Comparison of ENCODE assay signal across 22 cellular contexts in the genomic region with DNA sequence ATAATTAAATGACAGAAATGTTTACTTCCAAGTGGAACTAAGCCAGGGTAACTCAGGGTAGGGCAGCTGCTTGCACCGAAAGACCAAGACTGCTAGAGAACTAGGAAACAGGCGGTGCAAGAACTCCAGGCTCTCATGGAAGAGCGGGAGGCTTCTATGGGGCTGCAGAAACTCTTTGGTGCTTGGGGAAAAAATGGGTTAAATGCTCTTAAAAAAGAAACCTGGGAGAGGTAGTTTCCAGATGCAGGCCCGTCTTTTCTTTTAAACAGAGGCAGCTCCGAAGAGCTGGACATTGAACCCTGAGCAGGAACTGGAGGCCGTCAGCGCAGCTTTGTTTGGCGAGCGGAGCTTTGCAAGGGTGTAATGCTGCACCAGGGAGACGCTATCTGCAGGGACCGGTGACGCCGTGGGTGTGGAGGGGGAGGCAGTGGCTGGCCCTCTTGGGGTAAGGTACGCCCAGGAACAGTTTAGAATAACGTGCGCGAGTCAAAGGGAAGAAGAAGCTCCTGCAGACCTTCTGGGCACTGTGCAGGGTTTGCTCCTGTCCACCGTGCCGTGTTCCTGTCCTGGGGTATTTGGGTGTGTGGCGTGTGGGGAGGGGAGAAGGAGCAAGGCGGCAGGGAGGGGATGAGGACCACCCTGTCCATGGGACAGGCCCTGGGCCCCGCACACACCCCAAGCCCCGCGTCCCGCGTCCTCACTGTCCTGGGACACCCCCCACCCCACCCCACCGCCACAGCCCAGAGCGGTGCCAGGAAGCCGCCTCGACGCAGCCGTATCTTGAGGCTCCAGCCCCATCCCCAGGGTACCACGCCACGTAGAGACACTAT. TPM values are rescaled to one million over a fixed set of nuclear protein-coding genes. Genes with fewer than 3 reads are reported as not detected.
DNase-seq lines count a peak whose midpoint lies in the region; ATAC-seq, FAIRE-seq and TF ChIP-seq lines count a peak whose summit lies in the region.
"Had no signal": no experiment of that assay in that cellular context is flagged by ENCODE, and none has a peak within 500 bp of the region (broad histone marks: within the 10 kb centered on the region; RNA-seq: fewer than 3 reads in every experiment).

No MANE protein-coding gene starts in this region.

- H3K9ac ChIP-seq in keratinocyte (ENCODE audit: control insufficient read depth, extremely low read depth, insufficient read depth, low read length): no peak overlapping the region
- H3K9ac ChIP-seq in rectal smooth muscle tissue (ENCODE audit: low read length): no peak overlapping the region
- H3K9ac ChIP-seq in neural progenitor cell: no peak overlapping the region
- H3K9ac ChIP-seq: SK-N-SH had no signal

- peaks cover 9% of the 10 kb centered on the region for H3K4me1 Mint-ChIP-seq in GM23338
- H3K4me1 Mint-ChIP-seq in neural progenitor cell: peaks cover 33% of the 10 kb centered on the region

- no peaks in the 10 kb centered on the region for H4K20me1 ChIP-seq in GM23338 (replicated peaks; ENCODE audit: insufficient read depth)
- H4K20me1 ChIP-seq in keratinocyte (ENCODE audit: control insufficient read depth, extremely low read depth, insufficient read depth, low read length): peaks cover 2% of the 10 kb centered on the region
- no peaks in the 10 kb centered on the region for H4K20me1 ChIP-seq in neural progenitor cell (ENCODE audit: low read depth)

- no peaks in the 10 kb centered on the region for H3F3A ChIP-seq in GM23338 (replicated peaks; ENCODE audit: low read depth)
- no peaks in the 10 kb centered on the region for H3F3A ChIP-seq in neural progenitor cell (ENCODE audit: low read depth)

- no peak overlapping the region for H3K27ac ChIP-seq in GM23338 (ENCODE audit: low read depth)
- peak overlapping the region; percentile 68 for H3K27ac ChIP-seq in RWPE1
- H3K27ac ChIP-seq in keratinocyte (ENCODE audit: control insufficient read depth, insufficient read depth, low read length): peak overlapping the region; percentile 26
- H3K27ac ChIP-seq in rectal smooth muscle tissue (ENCODE audit: low read depth, low read length): no peak overlapping the region
- no peak overlapping the region for H3K27ac ChIP-seq in neural progenitor cell
- H3K27ac ChIP-seq: heart right ventricle had no signal

- H2AFZ ChIP-seq in GM23338 (no peak overlapping the region), keratinocyte (ENCODE audit: control insufficient read depth, low read length) (no peak overlapping the region), neural progenitor cell (replicated peaks) (no peak overlapping the region)

- H3K79me2 ChIP-seq in GM23338 (replicated peaks; ENCODE audit: insufficient read depth) (no peaks in the 10 kb centered on the region), keratinocyte (ENCODE audit: control insufficient read depth, insufficient read depth, low read length) (peaks cover 97% of the 10 kb centered on the region), neural progenitor cell (ENCODE audit: low read depth) (no peaks in the 10 kb centered on the region)

- POLR2A ChIA-PET in RWPE1 (lab: Yijun Ruan, JAX; ENCODE audit: low non-redundant PET): no interaction called here

- H3K27me3 ChIP-seq in GM23338 (ENCODE audit: insufficient read depth): no peaks in the 10 kb centered on the region
- H3K27me3 ChIP-seq in keratinocyte (ENCODE audit: control insufficient read depth, extremely low read depth, insufficient read depth, low read length): no peaks in the 10 kb centered on the region
- no peaks in the 10 kb centered on the region for H3K27me3 ChIP-seq in rectal smooth muscle tissue (ENCODE audit: control insufficient read depth, insufficient read depth, low read length)
- H3K27me3 ChIP-seq in neural progenitor cell: no peaks in the 10 kb centered on the region
- H3K27me3 ChIP-seq: adrenal gland, heart right ventricle had no signal

- no peak for TF ChIP-seq CTCF in GM23338 (conservative IDR thresholded peaks at IDR 0.05; ENCODE audit: low read depth in 2 of 2)
- no peak for TF ChIP-seq CTCF in RWPE1 (conservative IDR thresholded peaks at IDR 0.05; ENCODE audit: low read depth)
- no peak for TF ChIP-seq CTCF in keratinocyte (optimal IDR thresholded peaks at IDR 0.05 in 1 of 3, IDR thresholded peaks at IDR 0.05 in 1 of 3, conservative IDR thresholded peaks at IDR 0.05 in 1 of 3; ENCODE audit: extremely low read depth in 1 of 3, insufficient read depth in 2 of 3, low read length in 3 of 3)
- TF ChIP-seq CTCF in neural progenitor cell (IDR thresholded peaks at IDR 0.05): no peak

- H3K36me3 ChIP-seq in GM23338 (ENCODE audit: insufficient read depth) (no peaks in the 10 kb centered on the region), keratinocyte (ENCODE audit: control insufficient read depth in 2 of 2, extremely low read depth in 1 of 2, insufficient read depth in 2 of 2, low read length in 2 of 2) (peaks cover 23 to 59% of the 10 kb centered on the region in 2 experiments), rectal smooth muscle tissue (ENCODE audit: control insufficient read depth, insufficient read depth, low read length) (no peaks in the 10 kb centered on the region), neural progenitor cell (no peaks in the 10 kb centered on the region)
- H3K36me3 ChIP-seq: adrenal gland, heart right ventricle had no signal

- H3K27ac Mint-ChIP-seq in GM23338 (0 out of 2 replicates have a peak overlapping the region, but pooled peaks have one; percentile 34), neural progenitor cell (no peak overlapping the region)
- H3K27ac Mint-ChIP-seq: H9 had no signal

- DNase-seq in GM23338 (ENCODE audit: low spot score): no peak
- no peak for DNase-seq in RWPE1 (ENCODE audit: low spot score)
- no peak for DNase-seq in keratinocyte (ENCODE audit: low read depth, low spot score)
- DNase-seq in neural progenitor cell (ENCODE audit: low spot score): no peak
- no peak for DNase-seq in NCI-H748 (lab: John Stamatoyannopoulos, UW; ENCODE audit: unreplicated experiment)
- DNase-seq: activated CD4-positive, alpha-beta T cell treated with anti-CD3 and anti-CD28 coated beads for 4 hours; activated effector memory CD4-positive, alpha-beta T cell treated with anti-CD3 and anti-CD28 coated beads, Interleukin-2, amount 50 U/mL, for 16 hours; adrenal gland; COR-L47; H9; heart right ventricle; mesendoderm; NCI-H1048; NCI-H2081; NCI-H526; right cardiac atrium; SK-N-SH had no signal

- H3K9me3 ChIP-seq in keratinocyte (ENCODE audit: control insufficient read depth, low read depth, low read length) (no peaks in the 10 kb centered on the region), neural progenitor cell (ENCODE audit: low read depth) (no peaks in the 10 kb centered on the region)
- H3K9me3 ChIP-seq: adrenal gland, heart right ventricle, SK-N-SH had no signal

- H3K4me1 ChIP-seq in GM23338 (ENCODE audit: insufficient read depth) (no peaks in the 10 kb centered on the region), keratinocyte (ENCODE audit: control insufficient read depth, extremely low read depth, insufficient read depth, low read length) (peaks cover 53% of the 10 kb centered on the region), rectal smooth muscle tissue (ENCODE audit: control insufficient read depth, insufficient read depth, low read length) (peaks cover 33% of the 10 kb centered on the region), neural progenitor cell (peaks cover 6% of the 10 kb centered on the region)

- CTCF ChIA-PET in RWPE1 (lab: Yijun Ruan, JAX): no interaction called here

- no peaks in the 10 kb centered on the region for H3K9me2 ChIP-seq in GM23338 (ENCODE audit: insufficient read depth)
- H3K9me2 ChIP-seq: SK-N-SH had no signal

- no peaks in the 10 kb centered on the region for H3K9me3 Mint-ChIP-seq in GM23338
- no peaks in the 10 kb centered on the region for H3K9me3 Mint-ChIP-seq in neural progenitor cell
- H3K9me3 Mint-ChIP-seq: H9 had no signal

- H3K4me3 ChIP-seq in GM23338 (no peak overlapping the region), keratinocyte (ENCODE audit: control insufficient read depth in 2 of 3, extremely low read depth in 1 of 3, insufficient read depth in 2 of 3, low read depth in 1 of 3, low read length in 3 of 3) (no peak overlapping the region), rectal smooth muscle tissue (ENCODE audit: low read length) (peak overlapping the region; percentile 17), neural progenitor cell (no peak overlapping the region)
- H3K4me3 ChIP-seq: adrenal gland, heart right ventricle had no signal

- H3K9me1 ChIP-seq in keratinocyte (ENCODE audit: control insufficient read depth, extremely low read depth, insufficient read depth, low read length): peaks cover 2% of the 10 kb centered on the region

- H3K4me2 ChIP-seq in GM23338 (no peak overlapping the region), keratinocyte (ENCODE audit: control insufficient read depth, extremely low read depth, insufficient read depth, low read depth, low read length) (no peak overlapping the region), neural progenitor cell (no peak overlapping the region)
- H3K4me2 ChIP-seq: SK-N-SH had no signal

- H3K27me3 Mint-ChIP-seq in GM23338 (ENCODE audit: insufficient read depth, low read depth, poor library complexity) (peaks cover 5% of the 10 kb centered on the region), neural progenitor cell (ENCODE audit: insufficient read depth, low read depth) (peaks cover 5% of the 10 kb centered on the region)

- dilution Hi-C loops in keratinocyte (cut with MboI; ENCODE audit: extremely low pct_ligation_motif_present, low sequenced_read_pairs): no loop called here

- H3K36me3 Mint-ChIP-seq in GM23338 (ENCODE audit: low read depth): no peaks in the 10 kb centered on the region; the same call in 2 of the 3 replicates
- H3K36me3 Mint-ChIP-seq in neural progenitor cell: peaks cover 4% of the 10 kb centered on the region

- no peak for FAIRE-seq in keratinocyte (lab: Jason Lieb, UNC)
- FAIRE-seq: GM19239, islet of Langerhans had no signal

- ATAC-seq in GM23338: no peak
- no peak for ATAC-seq in HG02763 (IDR thresholded peaks at IDR 0.05; ENCODE audit: unreplicated experiment)
- ATAC-seq in HG03460 (IDR thresholded peaks at IDR 0.05; ENCODE audit: unreplicated experiment): no peak
- ATAC-seq: heart right ventricle, right cardiac atrium had no signal

- H3K4me3 Mint-ChIP-seq in GM23338 (no peak overlapping the region), neural progenitor cell (no peak overlapping the region)
- H3K4me3 Mint-ChIP-seq: H9 had no signal

TF ChIP-seq in GM23338, 12 proteins besides CTCF, POLR2A, EP300 and RAD21 (continues in another document):
- no peak for TF ChIP-seq POLR2AphosphoS5 (IDR thresholded peaks at IDR 0.05; ENCODE audit: low read depth)

RNA-seq across cellular contexts. Expression of a gene that starts 59.0 kb away (rescaled TPM):
- total RNA-seq in GM23338 (2014; rRNA removed; shearing (Covaris generic)): 4.5 TPM in 2 replicates
- 1.5 and 1.9 TPM in 2 replicates for polyA plus RNA-seq in GM23338 (2016; fragmentation: Nextera tagmentation; extraction: Ambion mirVana)
- 109 to 159 TPM (median 120 TPM) in 3 replicates for polyA plus RNA-seq in keratinocyte
- 54.6 TPM for polyA plus RNA-seq in keratinocyte (2011; ENCODE audit: low read depth)
- polyA plus RNA-seq in keratinocyte (2011; cell fraction: cytosol; rRNA removed): 58.5 and 79.5 TPM in 2 replicates
- polyA plus RNA-seq in keratinocyte (2011; cell fraction: nucleus; rRNA removed): 351 and 352 TPM in 2 replicates
- polyA plus RNA-seq in keratinocyte (2012; ENCODE audit: low replicate concordance): 75.7 and 124 TPM in 2 replicates
- 306 to 451 TPM (median 333 TPM) in 3 replicates for polyA minus RNA-seq in keratinocyte
- polyA minus RNA-seq in keratinocyte (2011; cell fraction: cytosol; rRNA and poly(A)+ RNA removed): 216 TPM
- polyA minus RNA-seq in keratinocyte (2011; cell fraction: nucleus; rRNA and poly(A)+ RNA removed): 624 and 980 TPM in 2 replicates
- total RNA-seq in neural progenitor cell (ENCODE audit: low replicate concordance): 4.6 and 4.7 TPM in 2 replicates

Comparison
In these comparisons a context has a peak if more than half of its experiments do, and no peak if none do; other contexts are left out.
1. H3K27ac ChIP-seq: peak in RWPE1 (single experiment) and keratinocyte (single experiment); none in GM23338 (single experiment), rectal smooth muscle tissue (single experiment) and neural progenitor cell (single experiment).